8 cellular contexts compared by ENCODE assay signal in the genomic region with DNA sequence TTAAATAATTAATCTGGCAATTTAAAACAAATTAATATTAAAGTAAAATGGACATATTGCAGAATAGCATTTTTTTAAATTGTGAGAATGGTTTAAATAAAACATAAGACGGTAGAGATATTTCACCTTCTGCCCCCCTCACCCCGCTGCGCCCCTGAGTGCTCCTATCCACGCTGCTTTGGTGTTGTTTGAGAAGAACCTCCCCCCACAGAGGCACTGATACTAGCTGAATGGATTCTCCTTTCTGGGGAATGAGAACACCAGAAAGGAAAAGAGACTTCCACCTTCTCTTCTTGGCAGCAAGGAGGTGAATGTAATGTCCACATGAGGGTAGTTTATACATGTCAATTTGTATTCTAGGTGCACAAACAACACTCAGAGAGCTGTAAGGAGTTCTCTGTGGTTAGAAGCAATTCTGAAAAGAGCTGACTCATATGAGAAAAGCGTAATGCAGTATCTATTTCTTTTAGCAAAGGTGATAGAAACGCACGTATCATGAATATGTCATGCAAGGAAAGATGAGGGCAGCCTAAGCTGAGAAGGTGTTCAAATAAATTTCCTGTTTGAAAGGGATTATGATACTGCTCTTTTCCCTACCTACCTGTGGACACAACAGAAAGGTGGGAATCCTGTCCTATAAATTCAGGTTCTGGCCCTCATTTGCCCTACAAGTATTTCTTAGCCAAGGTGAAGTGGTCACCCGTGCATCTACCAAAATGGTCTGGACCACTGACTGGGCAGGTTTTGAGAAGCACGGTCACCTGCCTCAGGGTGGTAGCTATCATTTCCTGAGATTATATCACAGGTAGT.
DNase-seq lines count a peak whose midpoint lies in the region; ATAC-seq, FAIRE-seq and TF ChIP-seq lines count a peak whose summit lies in the region.

No MANE protein-coding gene starts in this region.

- TF ChIP-seq POLR2A in H1 (IDR thresholded peaks at IDR 0.05; ENCODE audit: control extremely low read depth in 1 of 2, low read depth in 2 of 2, low read length in 2 of 2), result no peak

- no peaks in the 10 kb centered on the region for H3K36me3 ChIP-seq in H1 (ENCODE audit: control insufficient read depth in 2 of 4, insufficient read depth in 4 of 4, low read length in 3 of 4)

- H3K23me2 ChIP-seq in H1 (ENCODE audit: low read depth, low read length), result no peaks in the 10 kb centered on the region

- no peaks in the 10 kb centered on the region; a peak in 1 of 4 replicates for H3K79me2 ChIP-seq in H1 (ENCODE audit: control insufficient read depth in 1 of 2, insufficient read depth in 2 of 2, low read length in 2 of 2)

- CTCF ChIA-PET in AG04450 (lab: Charles Lee) (interaction anchor here (2.0 kb wide), 1 partner anchor 583 kb away, joined by 7 read pairs; a partner anchor contains a TSS), H1 (lab: Charles Lee; ENCODE audit: partially characterized antibody) (interaction anchor here (0.6 to 4.2 kb wide), 7 partner anchors 13 to 643 kb away, joined by 3 to 28 read pairs (median 5); no protein-coding TSS in a partner anchor)

- no peak overlapping the region for H3K4ac ChIP-seq in H1 (replicated peaks; ENCODE audit: insufficient read length, low read depth, low read length)

- TF ChIP-seq RAD21 in H1 (IDR thresholded peaks at IDR 0.05 in 1 of 2, conservative IDR thresholded peaks at IDR 0.05 in 1 of 2; ENCODE audit: low read depth in 2 of 2, low read length in 2 of 2), result no peak

- H2AK5ac ChIP-seq in H1 (ENCODE audit: low read depth, low read length), result no peak overlapping the region

- H3K79me1 ChIP-seq in H1 (ENCODE audit: low read depth, low read length), result no peaks in the 10 kb centered on the region; the same call in 1 of the 2 replicates

- H3K4me2 ChIP-seq in H1 (ENCODE audit: insufficient read depth in 1 of 2, low read depth in 2 of 2, low read length in 2 of 2), result no peak overlapping the region

- no peak overlapping the region for H2BK5ac ChIP-seq in H1 (ENCODE audit: low read depth, low read length)

- TF ChIP-seq CTCF in AG04450 (IDR thresholded peaks at IDR 0.05; ENCODE audit: low read depth, low read length) (no peak), H1 (IDR thresholded peaks at IDR 0.05; ENCODE audit: control extremely low read depth in 1 of 3, insufficient read depth in 1 of 3, low read depth in 1 of 3, low read length in 3 of 3) (no peak)

- 83% methylated on average over 9 of the region's 9 CpGs; no CpG with 5 or more reads in 1 of the 2 experiments for WGBS in H1 (ENCODE audit: extremely low coverage in 1 of 2, insufficient coverage in 1 of 2, insufficient read length in 1 of 2, insufficient replicate concordance in 2 of 2, low coverage in 1 of 2, low lambda C conversion rate in 2 of 2, missing lambda C conversion rate in 1 of 2), 2 experiments

- H3K14ac ChIP-seq in H1 (ENCODE audit: insufficient read length), result no peak overlapping the region

- H4K91ac ChIP-seq in H1 (replicated peaks; ENCODE audit: insufficient read length, low read length), result no peak overlapping the region

- no peaks in the 10 kb centered on the region for H3K27me3 ChIP-seq in AG04450 (ENCODE audit: control insufficient read depth, insufficient read depth, low read length)
- no peaks in the 10 kb centered on the region for H3K27me3 ChIP-seq in H1 (replicated peaks in 1 of 4; ENCODE audit: control insufficient read depth in 3 of 4, extremely low read depth in 1 of 4, insufficient read depth in 3 of 4, low read length in 3 of 4)

- H3K9ac ChIP-seq in H1 (replicated peaks in 1 of 4; ENCODE audit: extremely low read depth in 1 of 4, low read depth in 3 of 4, low read length in 3 of 4), result no peak overlapping the region

- no peak overlapping the region for H2BK20ac ChIP-seq in H1 (ENCODE audit: low read length)

- H3K4me3 ChIP-seq in AG04450 (ENCODE audit: low read depth, low read length) (no peak overlapping the region), H1 (ENCODE audit: extremely low read depth in 1 of 4, insufficient read depth in 2 of 4, low read depth in 3 of 4, low read length in 4 of 4) (no peak overlapping the region)

- H2AFZ ChIP-seq in H1 (ENCODE audit: low read length), result no peak overlapping the region

- H3K56ac ChIP-seq in H1 (replicated peaks; ENCODE audit: insufficient read length, low read depth, low read length), result no peak overlapping the region

- DNase-seq in AG04450 (ENCODE audit: low read depth, low spot score) (peak; percentile 27), H1 (ENCODE audit: low read depth in 1 of 2, low spot score in 2 of 2) (no peak), OCI-M2 (lab: John Stamatoyannopoulos, UW; ENCODE audit: unreplicated experiment) (no peak), NCI-H345 treated with DMSO at 0.1 percent for 48 hours (lab: John Stamatoyannopoulos, UW; ENCODE audit: unreplicated experiment) (no peak), germinal center (ENCODE audit: low spot score) (no peak)
- DNase-seq in stimulated activated CD4-positive, alpha-beta T cell treated with anti-CD3 and anti-CD28 coated beads, Interleukin-4, amount 100 ng/mL, for 1 hour, result no peak

- H2BK12ac ChIP-seq in H1 (ENCODE audit: low read depth, low read length), result no peak overlapping the region

- H3K27ac ChIP-seq in AG04450 (ENCODE audit: low read depth, low read length) (peak overlapping the region; percentile 58), H1 (ENCODE audit: low read depth, low read length) (no peak overlapping the region)

- no peak overlapping the region for H2BK15ac ChIP-seq in H1 (ENCODE audit: low read length)

- H3K23ac ChIP-seq in H1 (ENCODE audit: insufficient read length), result peak overlapping the region; percentile 85

- FAIRE-seq in H1 (lab: Jason Lieb, UNC), result no peak

- H3K4me1 ChIP-seq in H1 (replicated peaks in 1 of 4; ENCODE audit: control insufficient read depth in 3 of 4, insufficient read depth in 4 of 4, low read length in 3 of 4), result peaks cover 11 to 31% (median 16%) of the 10 kb centered on the region in 4 experiments

- no peak overlapping the region for H4K5ac ChIP-seq in H1 (ENCODE audit: insufficient read length, low read depth, low read length)

- H3K9me3 ChIP-seq in AG04450 (ENCODE audit: control insufficient read depth, insufficient read depth, low read length) (no peaks in the 10 kb centered on the region), H1 (ENCODE audit: insufficient read depth in 2 of 2, low read depth in 1 of 2, low read length in 1 of 2) (no peaks in the 10 kb centered on the region)

- TF ChIP-seq EP300 in H1 (IDR thresholded peaks at IDR 0.05; ENCODE audit: borderline replicate concordance in 1 of 2, low read depth in 2 of 2, low read length in 2 of 2), result no peak

- POLR2A ChIA-PET in AG04450 (lab: Yijun Ruan, JAX), result interaction anchor here (1.0 to 1.1 kb wide), 2 partner anchors 25 to 159 kb away, joined by 3 to 4 read pairs; no protein-coding TSS in a partner anchor
- POLR2A ChIA-PET in H1 (lab: Charles Lee; ENCODE audit: partially characterized antibody), result interaction anchor here (1.4 to 2.3 kb wide), 4 partner anchors 9 to 200 kb away, joined by 3 to 10 read pairs (median 4); no protein-coding TSS in a partner anchor

- peak; percentile 55 for ATAC-seq in GM19467 (IDR thresholded peaks at IDR 0.05; ENCODE audit: unreplicated experiment)
- peak; percentile 76 for ATAC-seq in HG03280 (IDR thresholded peaks at IDR 0.05; ENCODE audit: unreplicated experiment)

- H3K18ac ChIP-seq in H1 (ENCODE audit: extremely low read depth, low read length), result no peak overlapping the region

- H4K8ac ChIP-seq in H1 (ENCODE audit: extremely low read depth, insufficient read depth, low read length), result no peak overlapping the region

- no peaks in the 10 kb centered on the region for H4K20me1 ChIP-seq in H1 (replicated peaks in 1 of 2; ENCODE audit: control insufficient read depth in 1 of 2, insufficient read depth in 2 of 2, low read length in 2 of 2)

- no peak overlapping the region for H2BK120ac ChIP-seq in H1 (replicated peaks; ENCODE audit: low read depth, low read length)

TF ChIP-seq in H1, 55 proteins besides CTCF, POLR2A, EP300 and RAD21:
- TF ChIP-seq MAFK (IDR thresholded peaks at IDR 0.05; ENCODE audit: low read depth, low read length) (peak; percentile 6; the same call in 1 of the 2 replicates), BRCA1 (IDR thresholded peaks at IDR 0.05; ENCODE audit: low read depth, low read length) (no peak), BACH1 (IDR thresholded peaks at IDR 0.05; ENCODE audit: low read length) (0 out of 2 replicates have a peak, but pooled peaks have one; percentile 14)
